ENCODE assay signal across 8 cellular contexts in genomic region chr12:8033153-8034044, GRCh38. TPM values are rescaled to one million over a fixed set of nuclear protein-coding genes. Genes with fewer than 3 reads are reported as not detected.
DNase-seq lines count a peak whose midpoint lies in the region; ATAC-seq and TF ChIP-seq lines count a peak whose summit lies in the region.

No MANE protein-coding gene starts in this region.

- TF ChIP-seq POLR2A in lower leg skin (IDR thresholded peaks at IDR 0.05), result no peak

- TF ChIP-seq CTCF in WI38 (IDR thresholded peaks at IDR 0.05; ENCODE audit: low read depth, low read length), result no peak
- no peak for TF ChIP-seq CTCF in lower leg skin (IDR thresholded peaks at IDR 0.05)

- peak overlapping the region; percentile 93 for H3K4me3 ChIP-seq in WI38 (ENCODE audit: low read depth, low read length)
- H3K4me3 ChIP-seq in lower leg skin (ENCODE audit: low read depth, poor library complexity, severe bottlenecking), result peak overlapping the region; percentile 76

- peak overlapping the region; percentile 86 for H3K4me3 Mint-ChIP-seq in stimulated activated effector memory CD8-positive, alpha-beta T cell treated with anti-CD3 and anti-CD28 coated beads, Interleukin-12 subunit alpha, Interleukin-12 subunit beta, amount 100 ng/mL, for 72 hours

- 2 to 3% methylated on average over 12 to 16 of the region's 17 CpGs for WGBS in lower leg skin, 2 donors

- H3K36me3 Mint-ChIP-seq in stimulated activated effector memory CD8-positive, alpha-beta T cell treated with anti-CD3 and anti-CD28 coated beads, Interleukin-12 subunit alpha, Interleukin-12 subunit beta, amount 100 ng/mL, for 72 hours, result peaks cover 12% of the 10 kb centered on the region

- no peaks in the 10 kb centered on the region for H3K9me3 Mint-ChIP-seq in stimulated activated effector memory CD8-positive, alpha-beta T cell treated with anti-CD3 and anti-CD28 coated beads, Interleukin-12 subunit alpha, Interleukin-12 subunit beta, amount 100 ng/mL, for 72 hours

- H3K4me1 Mint-ChIP-seq in stimulated activated effector memory CD8-positive, alpha-beta T cell treated with anti-CD3 and anti-CD28 coated beads, Interleukin-12 subunit alpha, Interleukin-12 subunit beta, amount 100 ng/mL, for 72 hours, result peaks cover 57% of the 10 kb centered on the region

- intact Hi-C loops in lower leg skin (cut with DNase I; ENCODE audit: low total_unique reads), result no loop called here

- H3K27ac Mint-ChIP-seq in stimulated activated effector memory CD8-positive, alpha-beta T cell treated with anti-CD3 and anti-CD28 coated beads, Interleukin-12 subunit alpha, Interleukin-12 subunit beta, amount 100 ng/mL, for 72 hours, result peak overlapping the region; percentile 74

- DNase-seq in C1 segment of cervical spinal cord (lab: John Stamatoyannopoulos, UW) (peak in 10 of 14 donors; percentile 30 to 66 (median 49)), M059J (ENCODE audit: low read depth) (peak; percentile 57), lower leg skin (ENCODE audit: low spot score in 2 of 2) (peak; percentile 60 to 89)
- DNase-seq in effector CD4-positive, alpha-beta T cell, result peak; percentile 33
- DNase-seq in stimulated activated effector memory CD8-positive, alpha-beta T cell treated with anti-CD3 and anti-CD28 coated beads, Interleukin-12 subunit alpha, Interleukin-12 subunit beta, amount 100 ng/mL, for 72 hours (ENCODE audit: low spot score in 2 of 2), result peak; percentile 19 to 72

- peak; percentile 17 for ATAC-seq in GM19324 (IDR thresholded peaks at IDR 0.05; ENCODE audit: low FRiP score, unreplicated experiment)
- ATAC-seq in stimulated activated effector memory CD8-positive, alpha-beta T cell treated with anti-CD3 and anti-CD28 coated beads, Interleukin-12 subunit alpha, Interleukin-12 subunit beta, amount 100 ng/mL, for 72 hours, result peak; percentile 50
- no peak for ATAC-seq in GM18861 (IDR thresholded peaks at IDR 0.05; ENCODE audit: unreplicated experiment)

RNA-seq across cellular contexts. Expression of gene FOXJ2, which starts 0.9 kb away (rescaled TPM):
- 6.7 and 13.8 TPM in 2 replicates for total RNA-seq in M059J (2014; rRNA removed; shearing (Covaris generic))
- total RNA-seq in lower leg skin, result 10 to 100 TPM; 19.4 to 27.2 (median 23.5) TPM

RNA-seq across cellular contexts. Expression of gene C3AR1, which starts 32.8 kb away (rescaled TPM):
- 0.47 and 1.3 TPM in 2 replicates for total RNA-seq in M059J (2014; rRNA removed; shearing (Covaris generic))
- total RNA-seq in lower leg skin, result 1 to 10 TPM; 1.4 to 5.5 (median 3.4) TPM

RNA-seq across cellular contexts. Expression of gene NECAP1, which starts 48.7 kb away (rescaled TPM):
- total RNA-seq in M059J (2014; rRNA removed; shearing (Covaris generic)), result 39.0 and 44.7 TPM in 2 replicates
- 10 to 100 TPM; 30.8 to 41.2 (median 37.2) TPM for total RNA-seq in lower leg skin
